ENCODE assay signal across 33 cellular contexts in the genomic region with DNA sequence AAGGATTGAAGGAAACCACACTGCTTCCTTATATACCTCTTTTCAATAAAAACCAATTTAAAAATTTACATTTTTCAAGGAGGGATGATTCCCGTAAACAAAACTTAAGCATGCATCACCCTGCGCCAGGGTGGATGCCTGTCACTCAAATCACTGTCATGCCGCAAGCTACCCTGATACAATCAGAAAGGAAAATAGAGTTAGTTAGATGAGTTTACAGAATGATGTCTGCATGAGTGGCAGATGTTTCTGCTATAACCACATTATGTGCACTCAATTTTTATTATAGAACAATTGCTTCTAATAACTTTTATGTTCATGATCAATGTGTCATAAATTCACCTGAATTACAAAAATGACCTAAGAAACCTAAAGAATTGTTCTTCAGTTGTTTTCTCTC.
"Had no signal": no experiment of that assay in that cellular context is flagged by ENCODE, and none has a peak within 500 bp of the region (broad histone marks: within the 10 kb centered on the region; RNA-seq: fewer than 3 reads in every experiment).

No MANE protein-coding gene starts in this region.

- H3K9me3 ChIP-seq: adrenal gland, body of pancreas, breast epithelium had no signal

- FAIRE-seq: astrocyte, colon, TTC549 had no signal

- H3K27me3 ChIP-seq: adrenal gland, body of pancreas, brain microvascular endothelial cell, breast epithelium had no signal

- DNase-seq: activated B cell treated with CpG ODN at 0.5 μM for 24 hours; activated CD4-positive, alpha-beta memory T cell treated with anti-CD3 and anti-CD28 coated beads for 36 hours; activated CD4-positive, alpha-beta T cell treated with anti-CD3 and anti-CD28 coated beads for 4 hours; activated CD4-positive, alpha-beta T cell treated with anti-CD3 and anti-CD28 coated beads, Interleukin-2, amount 10 ng/mL, durations not matched to agents 24 days and 14 days; activated CD4-positive, alpha-beta T cell treated with anti-CD3 and anti-CD28 coated beads, Interleukin-2, amount 50 U/mL, for 1 hour; activated CD4-positive, alpha-beta T cell treated with anti-CD3 and anti-CD28 coated beads, Interleukin-2, amount 50 U/mL, for 4 hours; activated CD4-positive, CD25-positive, alpha-beta regulatory T cell treated with anti-CD3 and anti-CD28 coated beads, Interleukin-2, amount 50 U/mL, for 72 hours; activated CD8-positive, alpha-beta memory T cell treated with anti-CD3 and anti-CD28 coated beads, Interleukin-2, amount 50 U/mL, for 4 hours; activated CD8-positive, alpha-beta T cell treated with anti-CD3 and anti-CD28 coated beads for 36 hours; activated effector memory CD4-positive, alpha-beta T cell treated with anti-CD3 and anti-CD28 coated beads, Interleukin-2, amount 50 U/mL, for 16 hours; activated gamma-delta T cell treated with Interleukin-2 at 50 U/mL for 16 hours; activated naive CD4-positive, alpha-beta T cell; activated naive CD4-positive, alpha-beta T cell treated with anti-CD3 and anti-CD28 coated beads for 36 hours; activated naive CD4-positive, alpha-beta T cell treated with anti-CD3 and anti-CD28 coated beads, Interleukin-2, amount 50 U/mL, for 16 hours; activated naive CD8-positive, alpha-beta T cell treated with anti-CD3 and anti-CD28 coated beads for 36 hours; activated T-cell treated with anti-CD3 and anti-CD28 coated beads for 4 hours; activated T-cell treated with anti-CD3 and anti-CD28 coated beads, Interleukin-2, amount 50 U/mL, for 1 hour; activated T-cell treated with anti-CD3 and anti-CD28 coated beads, Interleukin-2, amount 50 U/mL, for 4 hours; activated T-cell treated with anti-CD3 and anti-CD28 coated beads, Interleukin-2, amount 50 U/mL, for 72 hours; adrenal gland; amniotic stem cell; aorta; body of pancreas; brain microvascular endothelial cell; central memory CD4-positive, alpha-beta T cell; T-helper 2 cell; T-helper 9 cell had no signal

- H3K36me3 ChIP-seq: adrenal gland, brain microvascular endothelial cell, breast epithelium had no signal

- H3K4me1 ChIP-seq: adrenal gland, body of pancreas, breast epithelium had no signal

- ATAC-seq: activated CD8-positive, alpha-beta T cell treated with anti-CD3 and anti-CD28 coated beads for 36 hours; activated naive CD4-positive, alpha-beta T cell treated with anti-CD3 and anti-CD28 coated beads, Interleukin-2, amount 50 U/mL, for 72 hours; activated T-cell treated with anti-CD3 and anti-CD28 coated beads, Interleukin-2, amount 50 U/mL, for 4 hours; activated T-cell treated with anti-CD3 and anti-CD28 coated beads, Interleukin-2, amount 50 U/mL, for 72 hours; activated T-helper 17 cell treated with anti-CD3 and anti-CD28 coated beads, Interleukin-2, amount 50 U/mL, for 72 hours; body of pancreas had no signal

- H3K4me3 ChIP-seq: adrenal gland, body of pancreas, breast epithelium had no signal
